In the genomic region with DNA sequence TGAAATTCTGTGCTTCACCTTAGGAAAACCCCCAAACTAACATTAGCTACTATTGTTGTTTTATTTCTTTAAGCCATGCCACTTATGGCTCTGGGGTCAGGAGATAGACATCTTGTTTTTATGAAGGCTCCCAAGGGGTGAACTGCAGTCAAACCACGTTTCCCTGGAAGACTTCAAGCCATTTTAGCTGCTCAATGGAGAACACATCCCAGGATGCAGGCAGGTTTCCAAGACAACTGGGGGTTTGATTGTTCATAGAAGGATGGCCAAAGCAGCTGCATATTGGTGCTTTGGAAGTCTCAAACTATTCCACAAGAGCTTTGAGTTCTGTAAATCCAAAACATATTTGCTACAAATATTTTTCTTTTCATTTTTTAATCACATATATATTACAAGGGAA, we compare ENCODE assay signal across 29 cellular contexts.
"Had no signal": no experiment of that assay in that cellular context is flagged by ENCODE, and none has a peak within 500 bp of the region (broad histone marks: within the 10 kb centered on the region; RNA-seq: fewer than 3 reads in every experiment).

No MANE protein-coding gene starts in this region.

- H3K9me3 ChIP-seq: left ventricle myocardium inferior, mucosa of descending colon, neutrophil, ovary, prostate gland, stomach, testis, thyroid gland, transverse colon, upper lobe of left lung, vagina had no signal

- H3K4me3 Mint-ChIP-seq: memory B cell; natural killer cell; nephron progenitor cell; stimulated activated naive B cell treated with anti-CD40 and anti-IgM and Interleukin-4, amounts not matched to agents 10 μg/mL and 1 μg/mL and 100 μg/mL, for 72 hours had no signal

- H3K9ac ChIP-seq: neural progenitor cell had no signal

- H3K4me2 ChIP-seq: neural progenitor cell had no signal

- ATAC-seq: mucosa of descending colon; natural killer cell; right cardiac atrium; sciatic nerve; stimulated activated naive B cell treated with anti-CD40 and anti-IgM and Interleukin-4, amounts not matched to agents 10 μg/mL and 1 μg/mL and 100 μg/mL, for 72 hours; stimulated activated naive CD8-positive, alpha-beta T cell treated with anti-CD3 and anti-CD28 coated beads, Interleukin-15, Interleukin-2, amounts not matched to agents 100 U/mL and 50 U/mL, for 24 hours had no signal

- H3K27ac Mint-ChIP-seq: memory B cell; natural killer cell; stimulated activated naive B cell treated with anti-CD40 and anti-IgM and Interleukin-4, amounts not matched to agents 10 μg/mL and 1 μg/mL and 100 μg/mL, for 72 hours had no signal

- H3K27me3 ChIP-seq: neural progenitor cell, neutrophil, ovary, stomach, testis, thyroid gland, transverse colon, upper lobe of left lung, vagina had no signal

- H2AFZ ChIP-seq: neural progenitor cell had no signal

- DNase-seq: islet precursor cell; left ventricle myocardium inferior; midbrain; mucosa of descending colon; natural killer cell; nephron progenitor cell; ovary; posterior cingulate gyrus; retina; right cardiac atrium; stimulated activated CD4-positive, alpha-beta T cell treated with anti-CD3 and anti-CD28 coated beads, Interleukin-12 subunit alpha, Interleukin-12 subunit beta, amount 100 ng/mL, for 4 hours; stimulated activated CD4-positive, alpha-beta T cell treated with anti-CD3 and anti-CD28 coated beads, Interleukin-15, amount 100 ng/mL, for 24 hours; stimulated activated CD4-positive, alpha-beta T cell treated with anti-CD3 and anti-CD28 coated beads, Interleukin-2, amount 100 ng/mL, for 24 hours; stimulated activated CD4-positive, alpha-beta T cell treated with anti-CD3 and anti-CD28 coated beads, Interleukin-4, amount 100 ng/mL, for 1 hour; stimulated activated naive B cell treated with anti-CD40 and anti-IgM and Interleukin-4, amounts not matched to agents 10 μg/mL and 1 μg/mL and 100 μg/mL, for 72 hours; stimulated activated naive CD8-positive, alpha-beta T cell treated with anti-CD3 and anti-CD28 coated beads, Interleukin-15, Interleukin-2, amounts not matched to agents 100 U/mL and 50 U/mL, for 24 hours; stomach; testis; thyroid gland; transverse colon; upper lobe of left lung had no signal

- H3K4me3 ChIP-seq: left ventricle myocardium inferior, lung, mucosa of descending colon, neural progenitor cell, ovary, prostate gland, skin epidermis, stomach, testis, thyroid gland, transverse colon, upper lobe of left lung, vagina had no signal

- H3K36me3 Mint-ChIP-seq: memory B cell; natural killer cell; neural progenitor cell; stimulated activated naive B cell treated with anti-CD40 and anti-IgM and Interleukin-4, amounts not matched to agents 10 μg/mL and 1 μg/mL and 100 μg/mL, for 72 hours had no signal

- H3K27ac ChIP-seq: left ventricle myocardium inferior, neural progenitor cell, neutrophil, ovary, prostate gland, skin epidermis, stomach, testis, thyroid gland, transverse colon, upper lobe of left lung, vagina had no signal

- H3K4me1 Mint-ChIP-seq: natural killer cell had no signal

- H3K4me1 ChIP-seq: left ventricle myocardium inferior, prostate gland, stomach, testis, thyroid gland, transverse colon had no signal

- H3K36me3 ChIP-seq: left ventricle myocardium inferior, neural progenitor cell, neutrophil, ovary, prostate gland, stomach, thyroid gland, transverse colon, upper lobe of left lung, vagina had no signal
